11 cellular contexts compared by ENCODE assay signal in genomic region chr6:24980507-24981384, GRCh38. TPM values are rescaled to one million over a fixed set of nuclear protein-coding genes. Genes with fewer than 3 reads are reported as not detected.
DNase-seq lines count a peak whose midpoint lies in the region; ATAC-seq lines count a peak whose summit lies in the region.
"Had no signal": no experiment of that assay in that cellular context is flagged by ENCODE, and none has a peak within 500 bp of the region (broad histone marks: within the 10 kb centered on the region; RNA-seq: fewer than 3 reads in every experiment).

No MANE protein-coding gene starts in this region.

- no peak for DNase-seq in activated naive CD4-positive, alpha-beta T cell treated with anti-CD3 and anti-CD28 coated beads, Interleukin-2, amount 50 U/mL, for 72 hours (ENCODE audit: low spot score in 2 of 2)
- no peak for DNase-seq in activated naive CD4-positive, alpha-beta T cell treated with anti-CD3 and anti-CD28 coated beads, Interleukin-2, amount 50 U/mL, for 16 hours
- peak; percentile 96 for DNase-seq in NCI-H748 (lab: John Stamatoyannopoulos, UW; ENCODE audit: unreplicated experiment)
- DNase-seq in iPS DF 6.9 (ENCODE audit: low read depth, low spot score), result peak; percentile 66
- DNase-seq in stimulated activated naive CD8-positive, alpha-beta T cell treated with anti-CD3 and anti-CD28 coated beads, Interleukin-15, amount 100 ng/mL, for 72 hours, result no peak
- no peak for DNase-seq in Ammon's horn (ENCODE audit: low spot score)
- DNase-seq in activated CD8-positive, alpha-beta memory T cell treated with anti-CD3 and anti-CD28 coated beads, Interleukin-2, amount 10 ng/mL, durations not matched to agents 7 days and 5 days, result no peak
- DNase-seq: activated naive CD4-positive, alpha-beta T cell treated with Interleukin-2 at 50 U/mL for 16 hours; nephron progenitor cell; T-helper 2 cell had no signal

- H3K4me3 Mint-ChIP-seq in stimulated activated naive CD8-positive, alpha-beta T cell treated with anti-CD3 and anti-CD28 coated beads, Interleukin-15, amount 100 ng/mL, for 72 hours, result no peak overlapping the region
- H3K4me3 Mint-ChIP-seq in activated CD8-positive, alpha-beta memory T cell treated with anti-CD3 and anti-CD28 coated beads, Interleukin-2, amount 10 ng/mL, durations not matched to agents 7 days and 5 days, result no peak overlapping the region
- H3K4me3 Mint-ChIP-seq: nephron progenitor cell had no signal

- peak; percentile 43 to 49 for ATAC-seq in activated naive CD4-positive, alpha-beta T cell treated with anti-CD3 and anti-CD28 coated beads, Interleukin-2, amount 50 U/mL, for 72 hours
- peak; percentile 31 for ATAC-seq in stimulated activated naive CD8-positive, alpha-beta T cell treated with anti-CD3 and anti-CD28 coated beads, Interleukin-15, amount 100 ng/mL, for 72 hours
- ATAC-seq in GM18858 (IDR thresholded peaks at IDR 0.05; ENCODE audit: unreplicated experiment), result no peak
- ATAC-seq in activated CD8-positive, alpha-beta memory T cell treated with anti-CD3 and anti-CD28 coated beads, Interleukin-2, amount 10 ng/mL, durations not matched to agents 7 days and 5 days, result no peak

- H3K4me3 ChIP-seq in iPS DF 6.9 (ENCODE audit: low read length), result no peak overlapping the region

- no peak overlapping the region for H3K27ac Mint-ChIP-seq in activated naive CD4-positive, alpha-beta T cell treated with anti-CD3 and anti-CD28 coated beads, Interleukin-2, amount 50 U/mL, for 72 hours
- no peak overlapping the region for H3K27ac Mint-ChIP-seq in stimulated activated naive CD8-positive, alpha-beta T cell treated with anti-CD3 and anti-CD28 coated beads, Interleukin-15, amount 100 ng/mL, for 72 hours
- no peak overlapping the region for H3K27ac Mint-ChIP-seq in activated CD8-positive, alpha-beta memory T cell treated with anti-CD3 and anti-CD28 coated beads, Interleukin-2, amount 10 ng/mL, durations not matched to agents 7 days and 5 days
- H3K27ac Mint-ChIP-seq: nephron progenitor cell had no signal

- H3K27me3 ChIP-seq in iPS DF 6.9 (ENCODE audit: control insufficient read depth, insufficient read depth, low read length), result no peaks in the 10 kb centered on the region

- peak overlapping the region; percentile 96 for H3K27ac ChIP-seq in iPS DF 6.9 (ENCODE audit: low read length)

- no peaks in the 10 kb centered on the region for H3K9me3 Mint-ChIP-seq in activated naive CD4-positive, alpha-beta T cell treated with anti-CD3 and anti-CD28 coated beads, Interleukin-2, amount 50 U/mL, for 72 hours
- no peaks in the 10 kb centered on the region for H3K9me3 Mint-ChIP-seq in stimulated activated naive CD8-positive, alpha-beta T cell treated with anti-CD3 and anti-CD28 coated beads, Interleukin-15, amount 100 ng/mL, for 72 hours
- no peaks in the 10 kb centered on the region for H3K9me3 Mint-ChIP-seq in activated CD8-positive, alpha-beta memory T cell treated with anti-CD3 and anti-CD28 coated beads, Interleukin-2, amount 10 ng/mL, durations not matched to agents 7 days and 5 days (ENCODE audit: low read depth)
- H3K9me3 Mint-ChIP-seq: nephron progenitor cell had no signal

- H3K9me3 ChIP-seq in iPS DF 6.9 (ENCODE audit: control insufficient read depth, insufficient read depth, low read length), result no peaks in the 10 kb centered on the region

- CTCF ChIA-PET in activated CD8-positive, alpha-beta memory T cell treated with anti-CD3 and anti-CD28 coated beads, Interleukin-2, amount 10 ng/mL, durations not matched to agents 7 days and 5 days (lab: Charles Lee), result interaction anchor here (1.1 to 4.0 kb wide), 7 partner anchors 7 to 125 kb away, joined by 3 to 33 read pairs (median 4); partner anchors contain the start of gene RIPOR2

- peaks cover 10% of the 10 kb centered on the region for H3K4me1 ChIP-seq in iPS DF 6.9 (ENCODE audit: control insufficient read depth, insufficient read depth, low read length)

- peaks cover 0 to 21% of the 10 kb centered on the region in 2 donors for H3K36me3 Mint-ChIP-seq in activated naive CD4-positive, alpha-beta T cell treated with anti-CD3 and anti-CD28 coated beads, Interleukin-2, amount 50 U/mL, for 72 hours
- peaks cover 6% of the 10 kb centered on the region for H3K36me3 Mint-ChIP-seq in activated CD8-positive, alpha-beta memory T cell treated with anti-CD3 and anti-CD28 coated beads, Interleukin-2, amount 10 ng/mL, durations not matched to agents 7 days and 5 days

- H3K4me1 Mint-ChIP-seq in stimulated activated naive CD8-positive, alpha-beta T cell treated with anti-CD3 and anti-CD28 coated beads, Interleukin-15, amount 100 ng/mL, for 72 hours, result peaks cover 51% of the 10 kb centered on the region
- H3K4me1 Mint-ChIP-seq in activated CD8-positive, alpha-beta memory T cell treated with anti-CD3 and anti-CD28 coated beads, Interleukin-2, amount 10 ng/mL, durations not matched to agents 7 days and 5 days, result peaks cover 7% of the 10 kb centered on the region

- WGBS in iPS DF 6.9 (ENCODE audit: insufficient coverage, insufficient read length), result no CpG with 5 or more reads among the region's 4 CpGs

- no peaks in the 10 kb centered on the region for H3K27me3 Mint-ChIP-seq in stimulated activated naive CD8-positive, alpha-beta T cell treated with anti-CD3 and anti-CD28 coated beads, Interleukin-15, amount 100 ng/mL, for 72 hours
- H3K27me3 Mint-ChIP-seq in activated CD8-positive, alpha-beta memory T cell treated with anti-CD3 and anti-CD28 coated beads, Interleukin-2, amount 10 ng/mL, durations not matched to agents 7 days and 5 days, result no peaks in the 10 kb centered on the region

- no peaks in the 10 kb centered on the region for H3K36me3 ChIP-seq in iPS DF 6.9 (ENCODE audit: control insufficient read depth, insufficient read depth, low read length)

RNA-seq across cellular contexts. Expression of gene RIPOR2, which starts 45.0 kb away (rescaled TPM):
- 100 to 1,000 TPM in 1 of 2 donors, 10 to 100 TPM in 1; 63.9 to 126 TPM for total RNA-seq in activated naive CD4-positive, alpha-beta T cell treated with anti-CD3 and anti-CD28 coated beads, Interleukin-2, amount 50 U/mL, for 72 hours
- total RNA-seq in activated CD8-positive, alpha-beta memory T cell treated with anti-CD3 and anti-CD28 coated beads, Interleukin-2, amount 10 ng/mL, durations not matched to agents 7 days and 5 days, result 100 to 1,000 TPM in 1 of 2 experiments, 10 to 100 TPM in 1; 53.4 to 104 TPM

Comparison
In these comparisons a context has a peak if more than half of its experiments do, and no peak if none do; other contexts are left out.
1. ATAC-seq: peak in activated naive CD4-positive, alpha-beta T cell treated with anti-CD3 and anti-CD28 coated beads, Interleukin-2, amount 50 U/mL, for 72 hours (2 of 2) and stimulated activated naive CD8-positive, alpha-beta T cell treated with anti-CD3 and anti-CD28 coated beads, Interleukin-15, amount 100 ng/mL, for 72 hours (single experiment); none in GM18858 (single experiment) and activated CD8-positive, alpha-beta memory T cell treated with anti-CD3 and anti-CD28 coated beads, Interleukin-2, amount 10 ng/mL, durations not matched to agents 7 days and 5 days (single experiment).
2. DNase-seq: peak in NCI-H748 (single experiment) and iPS DF 6.9 (single experiment); none in activated naive CD4-positive, alpha-beta T cell treated with anti-CD3 and anti-CD28 coated beads, Interleukin-2, amount 50 U/mL, for 72 hours (0 of 2), activated naive CD4-positive, alpha-beta T cell treated with anti-CD3 and anti-CD28 coated beads, Interleukin-2, amount 50 U/mL, for 16 hours (single experiment), stimulated activated naive CD8-positive, alpha-beta T cell treated with anti-CD3 and anti-CD28 coated beads, Interleukin-15, amount 100 ng/mL, for 72 hours (0 of 2), Ammon's horn (single experiment) and activated CD8-positive, alpha-beta memory T cell treated with anti-CD3 and anti-CD28 coated beads, Interleukin-2, amount 10 ng/mL, durations not matched to agents 7 days and 5 days (single experiment).